7 cellular contexts compared by ENCODE assay signal in genomic region chr7:4744391-4745264, GRCh38. TPM values are rescaled to one million over a fixed set of nuclear protein-coding genes. Genes with fewer than 3 reads are reported as not detected.
DNase-seq lines count a peak whose midpoint lies in the region; ATAC-seq and TF ChIP-seq lines count a peak whose summit lies in the region.

No MANE protein-coding gene starts in this region.

- H3K9me3 ChIP-seq in WERI-Rb-1 (ENCODE audit: severe bottlenecking) (no peaks in the 10 kb centered on the region), spleen (no peaks in the 10 kb centered on the region)

- ATAC-seq in GM18511 (IDR thresholded peaks at IDR 0.05; ENCODE audit: unreplicated experiment), result peak; percentile 83
- ATAC-seq in HG02981 (IDR thresholded peaks at IDR 0.05; ENCODE audit: unreplicated experiment), result peak; percentile 53

- 15 to 21% (median 17%) methylated on average over 28 to 31 of the region's 31 CpGs for WGBS in spleen, 5 donors

- H3K36me3 ChIP-seq in WERI-Rb-1, result peaks cover 40% of the 10 kb centered on the region
- peaks cover 0 to 63% (median 27%) of the 10 kb centered on the region in 6 donors for H3K36me3 ChIP-seq in spleen

- TF ChIP-seq CTCF in WERI-Rb-1 (IDR thresholded peaks at IDR 0.05; ENCODE audit: low read depth, low read length) (no peak), spleen (IDR thresholded peaks at IDR 0.05 in 8 of 11, conservative IDR thresholded peaks at IDR 0.05 in 3 of 11) (no peak)

- H3K27ac ChIP-seq in WERI-Rb-1 (peak overlapping the region; percentile 75), spleen (peak overlapping the region; percentile 85 to 95 (median 90))

- H3K27me3 ChIP-seq in WERI-Rb-1 (ENCODE audit: insufficient read depth, low read depth, severe bottlenecking), result no peaks in the 10 kb centered on the region
- no peaks in the 10 kb centered on the region for H3K27me3 ChIP-seq in spleen (replicated peaks in 1 of 7)

- peak; percentile 82 to 91 for DNase-seq in NCI-H2081 (lab: John Stamatoyannopoulos, UW)
- peak; percentile 94 for DNase-seq in WERI-Rb-1
- peak; percentile 81 for DNase-seq in central memory CD4-positive, alpha-beta T cell
- DNase-seq in iris pigment epithelial cell (ENCODE audit: low read depth), result peak; percentile 100
- DNase-seq in spleen, result peak; percentile 98

- H3K4me1 ChIP-seq in spleen, result peaks cover 35 to 75% (median 63%) of the 10 kb centered on the region in 6 donors

- intact Hi-C loops in spleen (cut with DNase I; ENCODE audit: low total_unique reads), result no loop called here

- H3K4me3 ChIP-seq in WERI-Rb-1 (ENCODE audit: low read depth, low read length) (no peak overlapping the region), spleen (peak overlapping the region; percentile 4 to 66 (median 34))

- TF ChIP-seq POLR2A in spleen (IDR thresholded peaks at IDR 0.05), result peak in 1 of 3 donors; percentile 20

RNA-seq across cellular contexts. Expression of gene AP5Z1, which starts 30.8 kb away (rescaled TPM):
- 10 to 100 TPM; 39.3 to 72.7 (median 62.8) TPM for total RNA-seq in spleen
- 100 to 1,000 TPM in 2 of 3 donors, 10 to 100 TPM in 1; 62.9 to 156 (median 139) TPM for polyA plus RNA-seq in spleen
